23 cellular contexts compared by ENCODE assay signal in the genomic region with DNA sequence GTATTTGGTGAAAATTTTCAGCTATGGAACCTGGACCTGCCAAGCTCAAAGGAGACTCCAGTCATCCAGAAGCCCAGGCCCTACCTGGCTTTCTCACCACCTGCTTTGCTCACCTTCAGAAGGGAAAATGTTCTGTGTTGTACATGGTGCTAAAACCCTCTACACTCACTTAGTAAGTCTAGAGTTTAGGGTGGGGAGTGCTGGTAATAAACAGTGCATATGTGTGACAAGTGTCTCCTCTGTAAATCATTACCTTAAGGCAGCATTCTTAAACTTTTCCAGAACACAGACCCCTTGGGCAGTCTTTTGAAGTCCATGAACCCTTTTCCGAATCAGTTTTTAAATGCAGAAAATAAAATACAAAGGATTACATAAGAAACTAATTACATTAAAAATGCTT.
"Had no signal": no experiment of that assay in that cellular context is flagged by ENCODE, and none has a peak within 500 bp of the region (broad histone marks: within the 10 kb centered on the region; RNA-seq: fewer than 3 reads in every experiment).

No MANE protein-coding gene starts in this region.

- H3K4me1 ChIP-seq: SJSA1 had no signal

- DNase-seq: IMR-90, Karpas-422, KG1, MM.1S, NCI-H1092 treated with DMSO at 0.1 percent for 48 hours, NCI-H1436, NCI-H187, NCI-H2029, NCI-H2081 treated with DMSO at 0.1 percent for 48 hours, NCI-H2171, NCI-H226, NCI-H446, NCI-H510A, NCI-H524 treated with DMSO at 0.1 percent for 48 hours, NCI-H69, NCI-H774, Right ventricle myocardium superior, RPMI8226, SIG-M5, SW 1271 had no signal

- H3K27me3 ChIP-seq: SJSA1 had no signal

- H3K27ac ChIP-seq: SJSA1, SK-N-MC had no signal

- H3K9me3 ChIP-seq: SJSA1 had no signal

- H3K4me3 ChIP-seq: SJSA1, SK-N-MC had no signal

- FAIRE-seq: RCC 7860 had no signal

- H3K36me3 ChIP-seq: SJSA1 had no signal
